Comparison of ENCODE assay signal across 24 cellular contexts in the genomic region with DNA sequence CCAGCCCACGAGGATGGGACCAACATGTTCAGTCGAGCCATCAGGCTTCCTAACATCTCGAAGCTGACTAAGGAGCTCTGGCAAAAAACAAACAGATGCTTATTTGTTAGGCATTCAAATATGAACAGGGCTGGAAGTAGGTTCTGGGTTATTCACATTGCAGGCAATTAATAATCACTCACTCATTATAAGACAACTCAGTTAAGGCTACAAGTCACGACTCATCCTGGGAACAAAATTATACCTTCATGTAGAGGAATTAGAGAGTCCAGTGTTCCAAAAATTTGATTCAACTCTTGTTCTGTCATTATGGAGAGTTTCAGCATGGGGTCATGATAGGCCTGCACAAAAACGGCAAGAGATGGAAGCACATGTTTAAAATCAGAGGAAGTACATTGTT. TPM values are rescaled to one million over a fixed set of nuclear protein-coding genes. Genes with fewer than 3 reads are reported as not detected.
A peak's percentile ranks its signal among the peaks of the same experiment; 100 is the strongest.
DNase-seq lines count a peak whose midpoint lies in the region; ATAC-seq, FAIRE-seq and TF ChIP-seq lines count a peak whose summit lies in the region.
"Had no signal": no experiment of that assay in that cellular context is flagged by ENCODE, and none has a peak within 500 bp of the region (broad histone marks: within the 10 kb centered on the region; RNA-seq: fewer than 3 reads in every experiment).

No MANE protein-coding gene starts in this region.

- H2AFZ ChIP-seq in keratinocyte (ENCODE audit: control insufficient read depth, low read length): no peak overlapping the region

- dilution Hi-C loops in keratinocyte (cut with MboI; ENCODE audit: extremely low pct_ligation_motif_present, low sequenced_read_pairs): no loop called here

- H3K79me2 ChIP-seq in keratinocyte (ENCODE audit: control insufficient read depth, insufficient read depth, low read length): no peaks in the 10 kb centered on the region

- no peaks in the 10 kb centered on the region for H3K27me3 ChIP-seq in keratinocyte (ENCODE audit: control insufficient read depth, extremely low read depth, insufficient read depth, low read length)
- H3K27me3 ChIP-seq in upper lobe of left lung: no peaks in the 10 kb centered on the region
- H3K27me3 ChIP-seq: adrenal gland, BLaER1, dorsolateral prefrontal cortex, esophagus muscularis mucosa, vagina had no signal

- no peak for ATAC-seq in upper lobe of left lung (ENCODE audit: low FRiP score in 2 of 2)
- ATAC-seq: A549, left ventricle myocardium superior, sciatic nerve had no signal

- peak overlapping the region; percentile 30 for H3K4me2 ChIP-seq in keratinocyte (ENCODE audit: control insufficient read depth, extremely low read depth, insufficient read depth, low read depth, low read length)
- H3K4me2 ChIP-seq: A549, BLaER1 had no signal

- no peak overlapping the region for H3K9ac ChIP-seq in keratinocyte (ENCODE audit: control insufficient read depth, extremely low read depth, insufficient read depth, low read length)
- H3K9ac ChIP-seq: BLaER1 had no signal

- H3K27ac ChIP-seq in keratinocyte (ENCODE audit: control insufficient read depth, insufficient read depth, low read length) (peak overlapping the region; percentile 13), upper lobe of left lung (peak overlapping the region in 3 of 4 donors; percentile 15 to 80 (median 50))
- H3K27ac ChIP-seq: A549, adrenal gland, BLaER1, esophagus muscularis mucosa, vagina, VCaP had no signal

- H3K9me3 ChIP-seq in keratinocyte (ENCODE audit: control insufficient read depth, low read depth, low read length) (no peaks in the 10 kb centered on the region), upper lobe of left lung (no peaks in the 10 kb centered on the region)
- H3K9me3 ChIP-seq: adrenal gland, esophagus muscularis mucosa, HAP-1, vagina had no signal

- peak overlapping the region; percentile 31 for H3K27ac Mint-ChIP-seq in activated T-cell treated with anti-CD3 and anti-CD28 coated beads, Interleukin-2, amount 50 U/mL, for 24 hours
- H3K27ac Mint-ChIP-seq in activated naive CD8-positive, alpha-beta T cell treated with anti-CD3 and anti-CD28 coated beads for 36 hours: peak overlapping the region; percentile 69

- no peak for TF ChIP-seq EP300 in upper lobe of left lung (IDR thresholded peaks at IDR 0.05)

- no peak for DNase-seq in activated T-cell treated with anti-CD3 and anti-CD28 coated beads, Interleukin-2, amount 50 U/mL, for 24 hours
- DNase-seq in activated T-cell treated with anti-CD3 and anti-CD28 coated beads for 4 hours: no peak
- DNase-seq in activated naive CD8-positive, alpha-beta T cell treated with anti-CD3 and anti-CD28 coated beads for 36 hours: no peak
- peak; percentile 9 for DNase-seq in keratinocyte (ENCODE audit: low read depth, low spot score)
- DNase-seq in upper lobe of left lung: no peak
- DNase-seq in stimulated activated naive CD4-positive, alpha-beta T cell treated with Interleukin-2 at 50 U/mL for 16 hours (lab: John Stamatoyannopoulos, UW): no peak
- DNase-seq in stimulated activated CD4-positive, alpha-beta T cell treated with anti-CD3 and anti-CD28 coated beads, Interleukin-2, amount 100 ng/mL, for 24 hours: no peak
- no peak for DNase-seq in NCI-H446 (lab: John Stamatoyannopoulos, UW)
- DNase-seq: adrenal gland, DMS153, dorsolateral prefrontal cortex, GDM1, left ventricle myocardium superior, NCI-H1105 treated with DMSO at 0.1 percent for 48 hours, NCI-H774, SIG-M5, T-helper 1 cell had no signal

- H4K20me1 ChIP-seq in keratinocyte (ENCODE audit: control insufficient read depth, extremely low read depth, insufficient read depth, low read length): no peaks in the 10 kb centered on the region
- H4K20me1 ChIP-seq: BLaER1 had no signal

- peak; percentile 57 for FAIRE-seq in keratinocyte (lab: Jason Lieb, UNC)
- FAIRE-seq: A549 had no signal

- H3K36me3 ChIP-seq in keratinocyte (ENCODE audit: control insufficient read depth in 2 of 2, extremely low read depth in 1 of 2, insufficient read depth in 2 of 2, low read length in 2 of 2) (peaks cover 7 to 30% of the 10 kb centered on the region in 2 experiments), upper lobe of left lung (peaks cover 0 to 36% (median 9%) of the 10 kb centered on the region in 4 donors)
- H3K36me3 ChIP-seq: BLaER1, HAP-1 had no signal

- no peak overlapping the region for H3K4me3 ChIP-seq in keratinocyte (ENCODE audit: control insufficient read depth in 2 of 3, extremely low read depth in 1 of 3, insufficient read depth in 2 of 3, low read depth in 1 of 3, low read length in 3 of 3)
- H3K4me3 ChIP-seq in upper lobe of left lung: no peak overlapping the region
- H3K4me3 ChIP-seq: A549, adrenal gland, BLaER1, dorsolateral prefrontal cortex, esophagus muscularis mucosa, HAP-1, vagina had no signal

- H3K9me1 ChIP-seq in keratinocyte (ENCODE audit: control insufficient read depth, extremely low read depth, insufficient read depth, low read length): no peaks in the 10 kb centered on the region

- peaks cover 65% of the 10 kb centered on the region for H3K4me1 Mint-ChIP-seq in activated T-cell treated with anti-CD3 and anti-CD28 coated beads, Interleukin-2, amount 50 U/mL, for 24 hours (ENCODE audit: low read depth)
- H3K4me1 Mint-ChIP-seq in activated naive CD8-positive, alpha-beta T cell treated with anti-CD3 and anti-CD28 coated beads for 36 hours: peaks cover 67% of the 10 kb centered on the region

- no peak for TF ChIP-seq CTCF in keratinocyte (optimal IDR thresholded peaks at IDR 0.05 in 1 of 3, IDR thresholded peaks at IDR 0.05 in 1 of 3, conservative IDR thresholded peaks at IDR 0.05 in 1 of 3; ENCODE audit: extremely low read depth in 1 of 3, insufficient read depth in 2 of 3, low read length in 3 of 3)
- no peak for TF ChIP-seq CTCF in upper lobe of left lung (IDR thresholded peaks at IDR 0.05)

- no peak overlapping the region for H3K4me3 Mint-ChIP-seq in activated T-cell treated with anti-CD3 and anti-CD28 coated beads, Interleukin-2, amount 50 U/mL, for 24 hours
- no peak overlapping the region for H3K4me3 Mint-ChIP-seq in activated naive CD8-positive, alpha-beta T cell treated with anti-CD3 and anti-CD28 coated beads for 36 hours

- peaks cover 9% of the 10 kb centered on the region for H3K4me1 ChIP-seq in keratinocyte (ENCODE audit: control insufficient read depth, extremely low read depth, insufficient read depth, low read length)
- peaks cover 23 to 55% (median 43%) of the 10 kb centered on the region in 4 donors for H3K4me1 ChIP-seq in upper lobe of left lung
- H3K4me1 ChIP-seq: A549, HAP-1 had no signal

- TF ChIP-seq POLR2A in upper lobe of left lung (IDR thresholded peaks at IDR 0.05): no peak

- 63 to 68% methylated on average over 5 of the region's 5 CpGs for WGBS in upper lobe of left lung, 2 donors

- no peaks in the 10 kb centered on the region for H3K9me3 Mint-ChIP-seq in activated T-cell treated with anti-CD3 and anti-CD28 coated beads, Interleukin-2, amount 50 U/mL, for 24 hours
- H3K9me3 Mint-ChIP-seq in activated naive CD8-positive, alpha-beta T cell treated with anti-CD3 and anti-CD28 coated beads for 36 hours: peaks cover 8% of the 10 kb centered on the region

- H3K27me3 Mint-ChIP-seq in activated T-cell treated with anti-CD3 and anti-CD28 coated beads, Interleukin-2, amount 50 U/mL, for 24 hours: no peaks in the 10 kb centered on the region
- H3K27me3 Mint-ChIP-seq in activated naive CD8-positive, alpha-beta T cell treated with anti-CD3 and anti-CD28 coated beads for 36 hours: no peaks in the 10 kb centered on the region

- H3K36me3 Mint-ChIP-seq in activated T-cell treated with anti-CD3 and anti-CD28 coated beads, Interleukin-2, amount 50 U/mL, for 24 hours (ENCODE audit: low read depth): peaks cover 90% of the 10 kb centered on the region
- H3K36me3 Mint-ChIP-seq in activated naive CD8-positive, alpha-beta T cell treated with anti-CD3 and anti-CD28 coated beads for 36 hours: peaks cover 83% of the 10 kb centered on the region

RNA-seq across cellular contexts. Expression of a gene that starts 50.7 kb away (rescaled TPM):
- 10 to 100 TPM; 81.2 to 88.2 TPM for total RNA-seq in activated naive CD8-positive, alpha-beta T cell treated with anti-CD3 and anti-CD28 coated beads for 36 hours
- polyA plus RNA-seq in keratinocyte: 18.6 to 29.9 TPM (median 26.2 TPM) in 3 replicates
- polyA plus RNA-seq in keratinocyte (2011; ENCODE audit: low read depth): 11.1 TPM
- 20.9 and 29.6 TPM in 2 replicates for polyA plus RNA-seq in keratinocyte (2011; cell fraction: cytosol; rRNA removed)
- 40.7 and 41.9 TPM in 2 replicates for polyA plus RNA-seq in keratinocyte (2011; cell fraction: nucleus; rRNA removed)
- 11.2 and 24.6 TPM in 2 replicates for polyA plus RNA-seq in keratinocyte (2012; ENCODE audit: low replicate concordance)
- polyA minus RNA-seq in keratinocyte: 20.9 to 29.1 TPM (median 25.6 TPM) in 3 replicates
- polyA minus RNA-seq in keratinocyte (2011; cell fraction: cytosol; rRNA and poly(A)+ RNA removed): 17.5 TPM
- 19.2 and 35.8 TPM in 2 replicates for polyA minus RNA-seq in keratinocyte (2011; cell fraction: nucleus; rRNA and poly(A)+ RNA removed)
- total RNA-seq in upper lobe of left lung: 10 to 100 TPM; 26.6 to 38.9 (median 30.0) TPM
